Comparison of ENCODE assay signal across 7 cellular contexts in genomic region chr10:29005988-29006387, GRCh38.
"Had no signal": no experiment of that assay in that cellular context is flagged by ENCODE, and none has a peak within 500 bp of the region (broad histone marks: within the 10 kb centered on the region; RNA-seq: fewer than 3 reads in every experiment).

No MANE protein-coding gene starts in this region.

- ATAC-seq: HepG2 had no signal

- H3K27ac Mint-ChIP-seq: IgD-negative memory B cell had no signal

- FAIRE-seq: HepG2, HTR-8/SVneo had no signal

- DNase-seq: IMR-90, KBM-7, KG1 had no signal

- H3K27ac ChIP-seq: HL-60 had no signal

- H3K4me3 Mint-ChIP-seq: IgD-negative memory B cell had no signal

- H3K36me3 Mint-ChIP-seq: IgD-negative memory B cell had no signal
